Comparison of ENCODE assay signal across 20 cellular contexts in the genomic region with DNA sequence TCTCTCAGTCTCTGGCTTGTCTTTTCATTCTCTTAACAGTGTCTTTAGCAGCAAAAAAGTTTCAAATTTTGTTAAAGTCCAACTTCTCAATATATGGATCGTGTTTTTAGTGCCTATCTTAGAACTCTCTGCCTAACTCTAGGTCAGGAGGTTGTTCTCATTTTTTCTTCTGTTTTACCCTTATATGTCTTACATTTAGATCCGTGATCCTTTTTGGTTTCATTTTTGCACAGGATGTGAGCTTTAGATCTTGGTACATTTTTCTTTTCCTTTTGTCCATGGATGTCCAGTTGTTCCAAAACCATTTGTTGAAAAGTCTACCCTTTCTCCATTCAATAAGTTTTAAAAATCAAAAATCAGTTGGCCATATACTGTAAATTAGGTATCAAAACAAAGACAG. TPM values are rescaled to one million over a fixed set of nuclear protein-coding genes. Genes with fewer than 3 reads are reported as not detected.
A peak's percentile ranks its signal among the peaks of the same experiment; 100 is the strongest.
DNase-seq lines count a peak whose midpoint lies in the region; ATAC-seq and TF ChIP-seq lines count a peak whose summit lies in the region.
"Had no signal": no experiment of that assay in that cellular context is flagged by ENCODE, and none has a peak within 500 bp of the region (broad histone marks: within the 10 kb centered on the region; RNA-seq: fewer than 3 reads in every experiment).

No MANE protein-coding gene starts in this region.

- H3K27me3 Mint-ChIP-seq in T-helper 2 cell treated with Interferon-gamma antibody and Interleukin-4, amounts not matched to agents 5 μg/mL and 100 μg/mL, for 36 hours (ENCODE audit: low read depth), result no peaks in the 10 kb centered on the region

- H3K36me3 ChIP-seq in GM06990 (ENCODE audit: control insufficient read depth, insufficient read depth, low read length), result no peaks in the 10 kb centered on the region
- H3K36me3 ChIP-seq: esophagus muscularis mucosa, heart left ventricle, left ventricle myocardium inferior, thoracic aorta had no signal

- DNase-seq in ACHN (peak; percentile 7), GM06990 (ENCODE audit: extremely low read depth, insufficient read length) (no peak), fibroblast of villous mesenchyme (ENCODE audit: low read depth) (peak; percentile 53), NAMALWA (ENCODE audit: low spot score) (no peak), NOMO-1 treated with DMSO at 0.1 percent for 48 hours (lab: John Stamatoyannopoulos, UW; ENCODE audit: unreplicated experiment) (no peak)
- DNase-seq in T-helper 2 cell treated with Interferon-gamma antibody and Interleukin-4, amounts not matched to agents 5 μg/mL and 100 μg/mL, for 36 hours (ENCODE audit: low spot score), result no peak
- DNase-seq: activated naive CD4-positive, alpha-beta T cell; Calu3; effector CD4-positive, alpha-beta T cell; heart left ventricle; left ventricle myocardium inferior; NCI-H1092 treated with DMSO at 0.1 percent for 48 hours; NCI-H2107; NCI-H526; right cardiac atrium; SHP77 treated with DMSO at 0.1 percent for 48 hours; stimulated activated CD4-positive, alpha-beta T cell treated with anti-CD3 and anti-CD28 coated beads, Interleukin-15, amount 100 ng/mL, for 24 hours had no signal

- no peaks in the 10 kb centered on the region for H3K9me3 Mint-ChIP-seq in T-helper 2 cell treated with Interferon-gamma antibody and Interleukin-4, amounts not matched to agents 5 μg/mL and 100 μg/mL, for 36 hours

- H3K27ac Mint-ChIP-seq in T-helper 2 cell treated with Interferon-gamma antibody and Interleukin-4, amounts not matched to agents 5 μg/mL and 100 μg/mL, for 36 hours, result peak overlapping the region; percentile 49

- peaks cover 43% of the 10 kb centered on the region for H3K4me1 Mint-ChIP-seq in T-helper 2 cell treated with Interferon-gamma antibody and Interleukin-4, amounts not matched to agents 5 μg/mL and 100 μg/mL, for 36 hours (ENCODE audit: low read depth)

- H3K4me3 ChIP-seq in GM06990 (replicated peaks; ENCODE audit: low read depth, low read length) (0 out of 2 replicates have a peak overlapping the region, but pooled peaks have one; percentile 9), fibroblast of villous mesenchyme (ENCODE audit: low read depth, low read length) (peak overlapping the region; percentile 34)
- H3K4me3 ChIP-seq: esophagus muscularis mucosa, heart left ventricle, left ventricle myocardium inferior, thoracic aorta had no signal

- H3K4me3 Mint-ChIP-seq in T-helper 2 cell treated with Interferon-gamma antibody and Interleukin-4, amounts not matched to agents 5 μg/mL and 100 μg/mL, for 36 hours, result peak overlapping the region; percentile 60

- TF ChIP-seq CTCF in GM06990 (IDR thresholded peaks at IDR 0.05; ENCODE audit: insufficient read depth, low read length, poor library complexity, severe bottlenecking) (no peak), fibroblast of villous mesenchyme (IDR thresholded peaks at IDR 0.05; ENCODE audit: insufficient read depth, low read depth, low read length) (no peak)

- ATAC-seq in HG03354 (IDR thresholded peaks at IDR 0.05; ENCODE audit: poor library complexity, severe bottlenecking, unreplicated experiment), result no peak
- ATAC-seq: heart left ventricle, right cardiac atrium had no signal

- in situ Hi-C loops in ACHN (cut with HindIII; ENCODE audit: low pct_ligation_motif_present, low pct_unique_long_range_greater_than_20kb, low sequenced_read_pairs), result no loop called here

- peaks cover 8% of the 10 kb centered on the region for H3K36me3 Mint-ChIP-seq in T-helper 2 cell treated with Interferon-gamma antibody and Interleukin-4, amounts not matched to agents 5 μg/mL and 100 μg/mL, for 36 hours (ENCODE audit: low read depth)

- no peaks in the 10 kb centered on the region for H3K27me3 ChIP-seq in GM06990 (replicated peaks; ENCODE audit: control insufficient read depth, insufficient read depth, low read length)
- H3K27me3 ChIP-seq: esophagus muscularis mucosa, heart left ventricle had no signal

RNA-seq across cellular contexts. Expression of a gene that starts 6.8 kb away (rescaled TPM):
- 25.4 and 47.1 TPM in 2 replicates for total RNA-seq in fibroblast of villous mesenchyme

Comparison
In these comparisons a context has a peak if more than half of its experiments do, and no peak if none do; other contexts are left out.
1. DNase-seq: peak in ACHN (single experiment) and fibroblast of villous mesenchyme (single experiment); none in GM06990 (single experiment), T-helper 2 cell treated with Interferon-gamma antibody and Interleukin-4, amounts not matched to agents 5 μg/mL and 100 μg/mL, for 36 hours (single experiment), NAMALWA (single experiment) and NOMO-1 treated with DMSO at 0.1 percent for 48 hours (single experiment).